In the genomic region with DNA sequence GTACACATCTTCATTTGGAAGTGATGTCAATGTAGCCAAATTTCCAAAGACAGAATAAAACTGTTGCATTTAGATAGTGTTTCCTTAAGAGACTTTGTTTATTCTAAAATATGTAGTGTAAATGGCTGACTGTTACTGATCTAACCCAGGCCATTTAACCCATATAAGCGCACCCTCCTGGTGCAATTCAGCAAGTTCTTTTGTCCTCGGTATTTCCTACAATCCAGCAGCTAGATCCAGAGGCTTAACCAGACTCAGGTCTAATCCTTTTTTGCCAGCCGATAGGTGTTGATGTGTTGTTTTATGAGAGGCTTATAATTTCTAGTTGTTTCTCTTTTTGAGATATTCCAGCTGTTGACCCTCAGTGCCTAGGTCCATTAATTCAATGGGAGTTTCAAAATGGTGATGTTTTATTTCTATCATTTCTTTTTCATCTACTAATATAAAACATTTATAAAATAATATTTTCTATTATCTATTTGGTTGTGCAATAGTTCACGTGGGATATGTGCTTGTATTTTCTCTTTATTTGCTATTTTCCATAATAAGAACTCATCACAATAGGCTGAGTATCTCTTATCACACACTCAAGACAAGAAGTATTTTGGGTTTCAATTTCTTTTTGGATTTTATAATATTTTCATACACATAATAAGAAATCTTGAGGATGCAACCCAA, we compare ENCODE assay signal across 17 cellular contexts. TPM values are rescaled to one million over a fixed set of nuclear protein-coding genes. Genes with fewer than 3 reads are reported as not detected.
DNase-seq lines count a peak whose midpoint lies in the region; TF ChIP-seq lines count a peak whose summit lies in the region.
"Had no signal": no experiment of that assay in that cellular context is flagged by ENCODE, and none has a peak within 500 bp of the region (broad histone marks: within the 10 kb centered on the region; RNA-seq: fewer than 3 reads in every experiment).

No MANE protein-coding gene starts in this region.

- intact Hi-C loops in spleen (cut with DNase I; ENCODE audit: low total_unique reads): no loop called here

- H3K4me3 ChIP-seq in cardiac muscle cell (no peak overlapping the region), right atrium auricular region (no peak overlapping the region), fibroblast of pulmonary artery (replicated peaks; ENCODE audit: low read depth, low read length) (no peak overlapping the region), spleen (no peak overlapping the region)
- H3K4me3 ChIP-seq: BLaER1 had no signal

- 85 to 96% (median 89%) methylated on average over 4 of the region's 4 CpGs for WGBS in spleen, 5 donors

- H3K4me1 ChIP-seq in cardiac muscle cell (ENCODE audit: low read depth): peaks cover 10% of the 10 kb centered on the region
- peaks cover 0 to 9% of the 10 kb centered on the region in 2 donors for H3K4me1 ChIP-seq in right atrium auricular region
- peaks cover 0 to 25% (median 7%) of the 10 kb centered on the region in 6 donors for H3K4me1 ChIP-seq in spleen
- H3K4me1 ChIP-seq: BLaER1 had no signal

- no peak for TF ChIP-seq POLR2A in spleen (IDR thresholded peaks at IDR 0.05)

- peak overlapping the region; percentile 45 for H3K27ac ChIP-seq in cardiac muscle cell
- H3K27ac ChIP-seq in right atrium auricular region: no peak overlapping the region
- H3K27ac ChIP-seq in spleen: peak overlapping the region in 6 of 8 donors; percentile 63 to 80 (median 72)
- H3K27ac ChIP-seq: BLaER1 had no signal

- DNase-seq in cardiac muscle cell (ENCODE audit: low read depth in 1 of 2, low spot score in 1 of 2) (no peak), right atrium auricular region (ENCODE audit: low spot score) (no peak), NCI-H82 treated with DMSO at 0.1 percent for 48 hours (lab: John Stamatoyannopoulos, UW; ENCODE audit: unreplicated experiment) (peak; percentile 18), fibroblast of pulmonary artery (ENCODE audit: low read depth) (peak; percentile 35), spleen (no peak), SIG-M5 treated with dmso at 0.1 percent for 504 hours (lab: John Stamatoyannopoulos, UW; ENCODE audit: unreplicated experiment) (no peak)
- DNase-seq in activated T-cell treated with anti-CD3 and anti-CD28 coated beads, Interleukin-2, amount 50 U/mL, for 1 hour: no peak
- no peak for DNase-seq in stimulated activated CD4-positive, alpha-beta T cell treated with anti-CD3 and anti-CD28 coated beads, Interleukin-1b, Interleukin-23, amount 100 ng/mL, for 48 hours
- DNase-seq: 8988T, HCEC 1CT, NCI-H1048, NCI-H1694 treated with DMSO at 0.1 percent for 48 hours, NCI-H69, PC-9 had no signal

- no peak for TF ChIP-seq CTCF in cardiac muscle cell (IDR thresholded peaks at IDR 0.05; ENCODE audit: low read depth, low read length)
- TF ChIP-seq CTCF in right atrium auricular region (IDR thresholded peaks at IDR 0.05): no peak
- no peak for TF ChIP-seq CTCF in fibroblast of pulmonary artery (IDR thresholded peaks at IDR 0.05; ENCODE audit: low read length, missing control alignments)
- no peak for TF ChIP-seq CTCF in spleen (IDR thresholded peaks at IDR 0.05 in 8 of 11, conservative IDR thresholded peaks at IDR 0.05 in 3 of 11)

- no peaks in the 10 kb centered on the region for H3K27me3 ChIP-seq in cardiac muscle cell
- H3K27me3 ChIP-seq in right atrium auricular region: no peaks in the 10 kb centered on the region
- no peaks in the 10 kb centered on the region for H3K27me3 ChIP-seq in spleen (replicated peaks in 1 of 7)
- H3K27me3 ChIP-seq: BLaER1 had no signal

- no peaks in the 10 kb centered on the region for H3K9me3 ChIP-seq in cardiac muscle cell (ENCODE audit: low read depth)
- H3K9me3 ChIP-seq in right atrium auricular region: peaks cover 0 to 19% of the 10 kb centered on the region in 2 donors
- peaks cover 0 to 3% (median 0%) of the 10 kb centered on the region in 8 donors for H3K9me3 ChIP-seq in spleen

- H3K36me3 ChIP-seq in cardiac muscle cell: no peaks in the 10 kb centered on the region
- H3K36me3 ChIP-seq in right atrium auricular region: peaks cover 21% of the 10 kb centered on the region
- no peaks in the 10 kb centered on the region for H3K36me3 ChIP-seq in spleen
- H3K36me3 ChIP-seq: BLaER1 had no signal

RNA-seq across cellular contexts. Expression of a gene that starts 14.5 kb away (rescaled TPM):
- total RNA-seq in cardiac muscle cell (0.07 and 0.09 TPM in 2 replicates), right atrium auricular region (10 to 100 TPM; 11.3 to 11.8 TPM), spleen (1 to 10 TPM in 6 of 7 donors, under 1 TPM in 1; 0.30 to 5.7 (median 2.4) TPM)
- polyA plus RNA-seq in cardiac muscle cell (not detected in 2 replicates), spleen (under 1 TPM; 0.35 to 0.42 (median 0.35) TPM)
- total RNA-seq: HT1080, M059J, PC-9 had no signal

Comparison
In these comparisons a context has a peak if more than half of its experiments do, and no peak if none do; other contexts are left out.
1. H3K27ac ChIP-seq: peak in cardiac muscle cell (single experiment) and spleen (6 of 8); none in right atrium auricular region (0 of 2).
2. DNase-seq: peak in NCI-H82 treated with DMSO at 0.1 percent for 48 hours (single experiment) and fibroblast of pulmonary artery (single experiment); none in cardiac muscle cell (0 of 2), right atrium auricular region (single experiment), spleen (single experiment), SIG-M5 treated with dmso at 0.1 percent for 504 hours (single experiment), activated T-cell treated with anti-CD3 and anti-CD28 coated beads, Interleukin-2, amount 50 U/mL, for 1 hour (single experiment) and stimulated activated CD4-positive, alpha-beta T cell treated with anti-CD3 and anti-CD28 coated beads, Interleukin-1b, Interleukin-23, amount 100 ng/mL, for 48 hours (single experiment).